Comparison of ENCODE assay signal across 2 cellular contexts in genomic region chr12:108629824-108630476, GRCh38.
TF ChIP-seq lines count a peak whose summit lies in the region.

No MANE protein-coding gene starts in this region.

TF ChIP-seq in SK-N-SH, 30 proteins besides CTCF, POLR2A, EP300 and RAD21 (continues in another document):
- no peak for TF ChIP-seq SIN3A (IDR thresholded peaks at IDR 0.05; ENCODE audit: borderline replicate concordance, low read depth, low read length)
- TF ChIP-seq TAF1 (IDR thresholded peaks at IDR 0.05; ENCODE audit: borderline replicate concordance, low read depth, low read length): peak; percentile 27; the same call in 1 of the 2 replicates
- peak; percentile 68 for TF ChIP-seq JUND (IDR thresholded peaks at IDR 0.05)
- no peak for TF ChIP-seq RCOR1 (IDR thresholded peaks at IDR 0.05; ENCODE audit: low read length)
- TF ChIP-seq NRF1 (IDR thresholded peaks at IDR 0.05; ENCODE audit: low read depth, low read length): no peak
- TF ChIP-seq FOSL2 (IDR thresholded peaks at IDR 0.05; ENCODE audit: borderline replicate concordance, low read depth): peak; percentile 65; the same call in 1 of the 2 replicates
- TF ChIP-seq TCF12 (IDR thresholded peaks at IDR 0.05): peak; percentile 28; the same call in 1 of the 2 replicates
- TF ChIP-seq FOXM1 (IDR thresholded peaks at IDR 0.05; ENCODE audit: low read depth): no peak
- TF ChIP-seq MXI1 (IDR thresholded peaks at IDR 0.05; ENCODE audit: low read depth, low read length): no peak
- TF ChIP-seq REST (IDR thresholded peaks at IDR 0.05; ENCODE audit: low read depth, low read length): no peak
- peak; percentile 49 for TF ChIP-seq MAX (IDR thresholded peaks at IDR 0.05; ENCODE audit: low read depth)
- TF ChIP-seq USF2 (IDR thresholded peaks at IDR 0.05; ENCODE audit: borderline replicate concordance, low read depth, low read length): no peak
- no peak for TF ChIP-seq ELF1 (IDR thresholded peaks at IDR 0.05)
- no peak for TF ChIP-seq GATA2 (CRISPR knock-in tag; IDR thresholded peaks at IDR 0.05)
- 0 out of 2 replicates have a peak, but pooled peaks have one; percentile 8 for TF ChIP-seq TEAD4 (IDR thresholded peaks at IDR 0.05; ENCODE audit: borderline replicate concordance, insufficient read depth)
- TF ChIP-seq, protein P1, sequence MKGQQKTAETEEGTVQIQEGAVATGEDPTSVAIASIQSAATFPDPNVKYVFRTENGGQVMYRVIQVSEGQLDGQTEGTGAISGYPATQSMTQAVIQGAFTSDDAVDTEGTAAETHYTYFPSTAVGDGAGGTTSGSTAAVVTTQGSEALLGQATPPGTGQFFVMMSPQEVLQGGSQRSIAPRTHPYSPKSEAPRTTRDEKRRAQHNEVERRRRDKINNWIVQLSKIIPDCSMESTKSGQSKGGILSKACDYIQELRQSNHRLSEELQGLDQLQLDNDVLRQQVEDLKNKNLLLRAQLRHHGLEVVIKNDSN (IDR thresholded peaks at IDR 0.05; ENCODE audit: borderline replicate concordance, low read depth): no peak
- no peak for TF ChIP-seq RFX5 (IDR thresholded peaks at IDR 0.05; ENCODE audit: low read length)
- no peak for TF ChIP-seq ZBTB33 (IDR thresholded peaks at IDR 0.05; ENCODE audit: borderline replicate concordance, low read depth)
- no peak for TF ChIP-seq GABPA (IDR thresholded peaks at IDR 0.05; ENCODE audit: low read depth)
- no peak for TF ChIP-seq SMC3 (IDR thresholded peaks at IDR 0.05; ENCODE audit: low read depth, low read length)
- no peak for TF ChIP-seq MEF2A (IDR thresholded peaks at IDR 0.05; ENCODE audit: borderline replicate concordance, low read depth)
- TF ChIP-seq NFIC (IDR thresholded peaks at IDR 0.05; ENCODE audit: borderline replicate concordance): no peak
- TF ChIP-seq PBX3 (IDR thresholded peaks at IDR 0.05): 0 out of 2 replicates have a peak, but pooled peaks have one; percentile 23

TF ChIP-seq in HepG2, 621 proteins besides CTCF, POLR2A, EP300 and RAD21:
- no peak for TF ChIP-seq LRRFIP1 (CRISPR knock-in tag; conservative IDR thresholded peaks at IDR 0.05)
- TF ChIP-seq ZBTB21 (CRISPR knock-in tag; IDR thresholded peaks at IDR 0.05): peak; percentile 84
TF ChIP-seq in HepG2: peak in this region for 1.
